Comparison of ENCODE assay signal across 18 cellular contexts in the genomic region with DNA sequence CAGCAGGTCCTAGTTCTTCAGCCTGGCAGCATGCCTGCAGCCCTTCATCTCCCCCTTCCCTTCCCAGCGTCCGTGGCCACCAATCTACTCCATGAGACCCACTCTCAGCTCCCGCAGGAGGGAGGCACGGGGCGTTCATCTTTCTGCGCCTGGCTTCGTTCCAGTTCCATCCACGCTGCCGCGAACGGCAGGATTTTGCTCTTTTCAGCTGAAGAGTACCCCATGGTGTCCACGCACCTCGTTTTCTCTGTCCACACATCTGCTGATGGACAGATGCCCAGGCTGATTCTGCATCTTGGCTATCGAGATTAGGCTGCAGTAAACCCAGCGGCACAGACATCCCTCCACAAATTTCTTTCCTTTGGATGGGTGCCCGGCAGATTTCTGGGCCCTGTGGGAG. TPM values are rescaled to one million over a fixed set of nuclear protein-coding genes. Genes with fewer than 3 reads are reported as not detected.
A peak's percentile ranks its signal among the peaks of the same experiment; 100 is the strongest.
DNase-seq lines count a peak whose midpoint lies in the region; ATAC-seq and TF ChIP-seq lines count a peak whose summit lies in the region.
"Had no signal": no experiment of that assay in that cellular context is flagged by ENCODE, and none has a peak within 500 bp of the region (broad histone marks: within the 10 kb centered on the region; RNA-seq: fewer than 3 reads in every experiment).

No MANE protein-coding gene starts in this region.

- no peak overlapping the region for H3K4me3 Mint-ChIP-seq in brain

- H3K27ac Mint-ChIP-seq in brain: peak overlapping the region in 4 of 5 experiments; percentile 59 to 93 (median 70)

- H3K36me3 Mint-ChIP-seq in brain: no peaks in the 10 kb centered on the region

- TF ChIP-seq CTCF in brain (conservative IDR thresholded peaks at IDR 0.05) (no peak), osteoblast (IDR thresholded peaks at IDR 0.05; ENCODE audit: extremely low read depth, low read depth, low read length) (no peak)

- H3K79me2 ChIP-seq in osteoblast (ENCODE audit: insufficient read depth, low read length): no peaks in the 10 kb centered on the region

- no peaks in the 10 kb centered on the region for H3K36me3 ChIP-seq in BLaER1 treated with 17β-estradiol and CSF1 and Interleukin-3, amounts not matched to agents 10 nM and 100 nM
- no peaks in the 10 kb centered on the region for H3K36me3 ChIP-seq in osteoblast (ENCODE audit: insufficient read depth, low read length)
- H3K36me3 ChIP-seq: MG63 had no signal

- no peak for ATAC-seq in GM21825 (IDR thresholded peaks at IDR 0.05; ENCODE audit: unreplicated experiment)
- ATAC-seq: Panc1 had no signal

- peaks cover 35% of the 10 kb centered on the region for H3K4me1 Mint-ChIP-seq in brain

- DNase-seq in DMS 273 (lab: John Stamatoyannopoulos, UW; ENCODE audit: unreplicated experiment) (peak; percentile 53), DMS 273 treated with DMSO at 0.1 percent for 48 hours (lab: John Stamatoyannopoulos, UW) (no peak), osteoblast (ENCODE audit: insufficient read length, low spot score, missing footprints) (peak; percentile 71), NCI-H526 (lab: John Stamatoyannopoulos, UW) (no peak)
- DNase-seq in activated effector memory CD4-positive, alpha-beta T cell treated with Interleukin-2 at 50 U/mL for 16 hours: no peak
- DNase-seq: C1 segment of cervical spinal cord, DMS79, GM23248, MG63, NCI-H2029 treated with DMSO at 0.1 percent for 48 hours, NCI-H2227 treated with DMSO at 0.1 percent for 48 hours, NCI-H526 treated with DMSO at 0.1 percent for 48 hours, SHP77 had no signal

- H3K4me1 ChIP-seq in BLaER1 treated with 17β-estradiol and CSF1 and Interleukin-3, amounts not matched to agents 10 nM and 100 nM: peaks cover 0 to 68% (median 49%) of the 10 kb centered on the region in 10 experiments; a peak in 18 of 20 replicates
- H3K4me1 ChIP-seq in osteoblast (ENCODE audit: insufficient read depth, low read length): no peaks in the 10 kb centered on the region

- H3K9me3 ChIP-seq in BLaER1 treated with 17β-estradiol and CSF1 and Interleukin-3, amounts not matched to agents 10 nM and 100 nM (replicated peaks in 1 of 11): peaks cover 0 to 21% (median 12%) of the 10 kb centered on the region in 11 experiments; a peak in 16 of 22 replicates
- H3K9me3 ChIP-seq in osteoblast (ENCODE audit: low read depth, low read length): no peaks in the 10 kb centered on the region
- H3K9me3 ChIP-seq: MG63 had no signal

- no peaks in the 10 kb centered on the region for H3K27me3 ChIP-seq in BLaER1 treated with 17β-estradiol and CSF1 and Interleukin-3, amounts not matched to agents 10 nM and 100 nM
- peaks cover 16% of the 10 kb centered on the region for H3K27me3 ChIP-seq in osteoblast (ENCODE audit: insufficient read depth, low read length)
- H3K27me3 ChIP-seq: MG63 had no signal

- H3K9ac ChIP-seq in BLaER1 treated with 17β-estradiol and CSF1 and Interleukin-3, amounts not matched to agents 10 nM and 100 nM: no peak overlapping the region
- H3K9ac ChIP-seq: GM23248 had no signal

- H3K9me3 Mint-ChIP-seq in brain: peaks cover 0 to 5% (median 0%) of the 10 kb centered on the region in 5 experiments

- peaks cover 2% of the 10 kb centered on the region for H3K27me3 Mint-ChIP-seq in brain

- H3K4me2 ChIP-seq in BLaER1 treated with 17β-estradiol and CSF1 and Interleukin-3, amounts not matched to agents 10 nM and 100 nM: peak overlapping the region in 7 of 11 experiments; percentile 14 to 72 (median 59); a peak in 9 of 22 replicates
- H3K4me2 ChIP-seq in osteoblast (ENCODE audit: insufficient read depth, low read length): no peak overlapping the region

- no peak overlapping the region for H3K4me3 ChIP-seq in BLaER1 treated with 17β-estradiol and CSF1 and Interleukin-3, amounts not matched to agents 10 nM and 100 nM
- H3K4me3 ChIP-seq in osteoblast (ENCODE audit: insufficient read depth, low read length): no peak overlapping the region
- H3K4me3 ChIP-seq: GM23248, MG63 had no signal

- no peaks in the 10 kb centered on the region; a peak in 1 of 22 replicates for H4K20me1 ChIP-seq in BLaER1 treated with 17β-estradiol and CSF1 and Interleukin-3, amounts not matched to agents 10 nM and 100 nM
- H4K20me1 ChIP-seq in osteoblast (ENCODE audit: insufficient read depth, low read length): no peaks in the 10 kb centered on the region

- H2AFZ ChIP-seq in osteoblast (ENCODE audit: low read length): no peak overlapping the region
- H2AFZ ChIP-seq: GM23248 had no signal

- no peak overlapping the region for H3K27ac ChIP-seq in BLaER1 treated with 17β-estradiol and CSF1 and Interleukin-3, amounts not matched to agents 10 nM and 100 nM
- no peak overlapping the region for H3K27ac ChIP-seq in osteoblast (ENCODE audit: low read depth, low read length)
- H3K27ac ChIP-seq: 22Rv1, GM23248 had no signal

RNA-seq across cellular contexts. Expression of gene NKD2, which starts 30.6 kb away (rescaled TPM):
- polyA plus RNA-seq in brain (ENCODE audit: insufficient read depth, low read depth, low replicate concordance): 8.4 TPM
- total RNA-seq in osteoblast: under 0.01 TPM in 1 of 2 replicates, not detected in the other
- total RNA-seq: GM23248 had no signal
- polyA plus RNA-seq: GM23248 had no signal

Comparison
In these comparisons a context has a peak if more than half of its experiments do, and no peak if none do; other contexts are left out.
1. DNase-seq: peak in DMS 273 (single experiment) and osteoblast (single experiment); none in DMS 273 treated with DMSO at 0.1 percent for 48 hours (single experiment), activated effector memory CD4-positive, alpha-beta T cell treated with Interleukin-2 at 50 U/mL for 16 hours (single experiment) and NCI-H526 (0 of 2).